10 cellular contexts compared by ENCODE assay signal in the genomic region with DNA sequence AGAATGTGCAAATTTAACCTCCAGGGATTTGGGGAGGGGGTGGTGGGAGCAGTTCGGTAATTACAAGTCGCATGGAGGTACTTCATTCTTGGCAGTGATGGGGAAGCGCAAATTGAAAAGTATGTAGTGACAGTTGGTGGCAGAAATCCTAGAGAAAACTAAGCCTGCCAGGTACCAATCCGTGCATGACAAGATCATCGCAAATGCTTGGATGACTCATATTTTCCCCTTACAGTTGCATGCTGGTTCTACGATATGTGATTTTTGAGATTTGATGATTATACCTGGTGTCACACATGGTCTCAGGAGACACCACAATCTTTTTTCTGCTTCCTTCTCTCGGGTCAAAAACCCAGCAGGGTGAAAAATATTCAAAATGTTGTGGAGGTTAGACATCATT.
DNase-seq lines count a peak whose midpoint lies in the region; ATAC-seq and TF ChIP-seq lines count a peak whose summit lies in the region.
"Had no signal": no experiment of that assay in that cellular context is flagged by ENCODE, and none has a peak within 500 bp of the region (broad histone marks: within the 10 kb centered on the region; RNA-seq: fewer than 3 reads in every experiment).

No MANE protein-coding gene starts in this region.

- no peak overlapping the region for H3K4me2 ChIP-seq in osteoblast (ENCODE audit: insufficient read depth, low read length)

- H3K27me3 ChIP-seq in osteoblast (ENCODE audit: insufficient read depth, low read length): no peaks in the 10 kb centered on the region

- H3K27ac ChIP-seq in osteoblast (ENCODE audit: low read depth, low read length): no peak overlapping the region

- H3K4me3 ChIP-seq in osteoblast (ENCODE audit: insufficient read depth, low read length): no peak overlapping the region

- peak; percentile 17 for DNase-seq in COLO668 (lab: John Stamatoyannopoulos, UW; ENCODE audit: unreplicated experiment)
- DNase-seq in NCI-H69 (lab: John Stamatoyannopoulos, UW): peak; percentile 20
- DNase-seq in posterior cingulate gyrus: no peak
- DNase-seq in osteoblast (ENCODE audit: insufficient read length, low spot score, missing footprints): no peak
- DNase-seq in EL: no peak
- DNase-seq: activated effector memory CD4-positive, alpha-beta T cell treated with anti-CD3 and anti-CD28 coated beads, Interleukin-2, amount 50 U/mL, for 16 hours; Calu3 had no signal

- TF ChIP-seq CTCF in osteoblast (IDR thresholded peaks at IDR 0.05; ENCODE audit: extremely low read depth, low read depth, low read length): no peak

- H2AFZ ChIP-seq in osteoblast (ENCODE audit: low read length): no peak overlapping the region

- no peaks in the 10 kb centered on the region for H3K36me3 ChIP-seq in osteoblast (ENCODE audit: insufficient read depth, low read length)

- peak; percentile 92 for ATAC-seq in GM18870 (IDR thresholded peaks at IDR 0.05; ENCODE audit: unreplicated experiment)
- peak; percentile 93 for ATAC-seq in HG03103 (IDR thresholded peaks at IDR 0.05; ENCODE audit: low read depth, unreplicated experiment)
- ATAC-seq in GM21717 (IDR thresholded peaks at IDR 0.05; ENCODE audit: unreplicated experiment): no peak

- no peaks in the 10 kb centered on the region for H3K79me2 ChIP-seq in osteoblast (ENCODE audit: insufficient read depth, low read length)

- no peaks in the 10 kb centered on the region for H4K20me1 ChIP-seq in osteoblast (ENCODE audit: insufficient read depth, low read length)

- no peaks in the 10 kb centered on the region for H3K9me3 ChIP-seq in osteoblast (ENCODE audit: low read depth, low read length)

- intact Hi-C loops in posterior cingulate gyrus (cut with DNase I): no loop called here

- H3K4me1 ChIP-seq in osteoblast (ENCODE audit: insufficient read depth, low read length): no peaks in the 10 kb centered on the region

Comparison
In these comparisons a context has a peak if more than half of its experiments do, and no peak if none do; other contexts are left out.
1. DNase-seq: peak in COLO668 (single experiment) and NCI-H69 (single experiment); none in posterior cingulate gyrus (0 of 10), osteoblast (single experiment) and EL (single experiment).